In genomic region chr5:2732004-2732403, GRCh38 we compare ENCODE assay signal across 9 cellular contexts.
"Had no signal": no experiment of that assay in that cellular context is flagged by ENCODE, and none has a peak within 500 bp of the region (broad histone marks: within the 10 kb centered on the region; RNA-seq: fewer than 3 reads in every experiment).

No MANE protein-coding gene starts in this region.

- H3K4me2 ChIP-seq: GM23338 had no signal

- DNase-seq: IMR-90, KG1 had no signal

- H3K9me3 ChIP-seq: HAP-1 had no signal

- FAIRE-seq: H1, H54, K562 had no signal

- H3K4me3 Mint-ChIP-seq: GM23338 had no signal

- H3K36me3 ChIP-seq: HAP-1 had no signal

- H2AFZ ChIP-seq: GM23338 had no signal

- H3K27ac ChIP-seq: HL-60 had no signal

- ATAC-seq: GM23338, HCT116, K562 had no signal

- H3K4me3 ChIP-seq: GM23338, HAP-1, K562 had no signal

- H3K27ac Mint-ChIP-seq: GM23338 had no signal
